22 cellular contexts compared by ENCODE assay signal in genomic region chr7:13028731-13029099, GRCh38.
"Had no signal": no experiment of that assay in that cellular context is flagged by ENCODE, and none has a peak within 500 bp of the region (broad histone marks: within the 10 kb centered on the region; RNA-seq: fewer than 3 reads in every experiment).

No MANE protein-coding gene starts in this region.

- ATAC-seq: activated CD4-positive, alpha-beta T cell treated with anti-CD3 and anti-CD28 coated beads for 36 hours; activated T-cell treated with anti-CD3 and anti-CD28 coated beads, Interleukin-2, amount 50 U/mL, for 72 hours; gastrocnemius medialis; left cardiac atrium; mucosa of descending colon; T-helper 17 cell had no signal

- H3K27me3 ChIP-seq: gastrocnemius medialis, heart right ventricle, sigmoid colon, spleen, testis, vagina had no signal

- H3K4me3 ChIP-seq: gastrocnemius medialis, heart right ventricle, mucosa of descending colon, sigmoid colon, spleen, testis, vagina had no signal

- H3K4me1 ChIP-seq: gastrocnemius medialis, spleen, testis, vagina had no signal

- H3K36me3 ChIP-seq: gastrocnemius medialis, heart right ventricle, sigmoid colon, spleen, vagina had no signal

- DNase-seq: activated B cell treated with CpG ODN at 0.5 μM for 24 hours; activated CD4-positive, alpha-beta T cell treated with anti-CD3 and anti-CD28 coated beads for 36 hours; activated CD4-positive, alpha-beta T cell treated with anti-CD3 and anti-CD28 coated beads, Interleukin-2, amount 50 U/mL, for 48 hours; activated effector memory CD4-positive, alpha-beta T cell treated with Interleukin-2 at 50 U/mL for 16 hours; activated naive CD4-positive, alpha-beta T cell treated with anti-CD3 and anti-CD28 coated beads, Interleukin-2, amount 50 U/mL, for 16 hours; activated T-cell treated with anti-CD3 and anti-CD28 coated beads, Interleukin-2, amount 50 U/mL, for 72 hours; anterior cingulate cortex; gastrocnemius medialis; heart right ventricle; islet precursor cell; left cardiac atrium; mucosa of descending colon; sigmoid colon; spleen; stimulated activated CD4-positive, alpha-beta T cell treated with anti-CD3 and anti-CD28 coated beads, Interleukin-4, amount 100 ng/mL, for 1 hour; stimulated activated naive CD4-positive, alpha-beta T cell; SW 1271; T-helper 17 cell; testis; trophoblast cell had no signal

- H3K27ac ChIP-seq: gastrocnemius medialis, sigmoid colon, spleen, testis, vagina had no signal

- H3K9me3 ChIP-seq: gastrocnemius medialis, mucosa of descending colon, sigmoid colon, spleen, testis, vagina had no signal

- FAIRE-seq: colon had no signal
